8 cellular contexts compared by ENCODE assay signal in genomic region chr19:1876494-1877279, GRCh38. TPM values are rescaled to one million over a fixed set of nuclear protein-coding genes. Genes with fewer than 3 reads are reported as not detected.
DNase-seq lines count a peak whose midpoint lies in the region; ATAC-seq and TF ChIP-seq lines count a peak whose summit lies in the region.
"Not testable (repeated sequence)": the region's sequence is repeated elsewhere in the genome, so short reads cannot be mapped to it uniquely, and the experiment has no call there.

No MANE protein-coding gene starts in this region.

- not testable (repeated sequence) for H3K36me3 Mint-ChIP-seq in T-cell, memory B cell

- not testable (repeated sequence) for H3K9me3 ChIP-seq in gastrocnemius medialis

- H3K4me1 Mint-ChIP-seq in T-cell (peaks cover 30 to 49% (median 36%) of the 10 kb centered on the region in 3 donors), memory B cell (peaks cover 13% of the 10 kb centered on the region)

- H3K4me1 ChIP-seq in gastrocnemius medialis: peaks cover 38 to 41% of the 10 kb centered on the region in 2 donors

- H3K4me3 ChIP-seq in AG04449 (ENCODE audit: low read depth, low read length): peak overlapping the region; percentile 98
- H3K4me3 ChIP-seq in astrocyte of the spinal cord (ENCODE audit: low read depth, low read length): peak overlapping the region; percentile 86
- H3K4me3 ChIP-seq in fibroblast of the aortic adventitia (ENCODE audit: low read depth, low read length): peak overlapping the region; percentile 99
- peak overlapping the region; percentile 83 to 99 (median 92) for H3K4me3 ChIP-seq in gastrocnemius medialis

- H3K27ac Mint-ChIP-seq in T-cell (peak overlapping the region; percentile 89 to 93), memory B cell (peak overlapping the region; percentile 95)

- not testable (repeated sequence) for TF ChIP-seq CTCF in AG04449 (IDR thresholded peaks at IDR 0.05; ENCODE audit: insufficient read depth, low read length, missing control alignments); astrocyte of the spinal cord (IDR thresholded peaks at IDR 0.05; ENCODE audit: low read depth, low read length); fibroblast of the aortic adventitia (IDR thresholded peaks at IDR 0.05; ENCODE audit: insufficient read depth, low read length); gastrocnemius medialis (IDR thresholded peaks at IDR 0.05 in 4 of 5, conservative IDR thresholded peaks at IDR 0.05 in 1 of 5)

- not testable (repeated sequence) for TF ChIP-seq POLR2A in gastrocnemius medialis (IDR thresholded peaks at IDR 0.05)

- POLR2A ChIA-PET in AG04449 (lab: Yijun Ruan, JAX) (interaction anchor here (0.6 to 1.3 kb wide), 5 partner anchors 8 to 203 kb away, joined by 3 to 6 read pairs (median 3); partner anchors contain the start of gene ABHD17A), T-cell (lab: Charles Lee) (interaction anchor here (0.6 to 1.3 kb wide), 2 partner anchors 166 to 1247 kb away, joined by 3 read pairs; no protein-coding TSS in a partner anchor)

- ATAC-seq in GM19395 (IDR thresholded peaks at IDR 0.05; ENCODE audit: unreplicated experiment) (peak; percentile 11), HG03457 (IDR thresholded peaks at IDR 0.05; ENCODE audit: unreplicated experiment) (peak; percentile 2), T-cell (replicated peaks in 1 of 4) (peak; percentile 5 to 21 (median 12)), memory B cell (ENCODE audit: low read depth) (peak; percentile 2)
- not testable (repeated sequence) for ATAC-seq in gastrocnemius medialis

- H3K27me3 Mint-ChIP-seq in T-cell, memory B cell: not testable (repeated sequence)

- H3K27ac ChIP-seq in gastrocnemius medialis: peak overlapping the region; percentile 88 to 99 (median 95)

- H3K9me3 Mint-ChIP-seq in T-cell, memory B cell: not testable (repeated sequence)

- H3K36me3 ChIP-seq in gastrocnemius medialis: not testable (repeated sequence)

- CTCF ChIA-PET in AG04449 (lab: Yijun Ruan, JAX): interaction anchor here (0.8 to 1.7 kb wide), 5 partner anchors 11 to 50 kb away, joined by 3 to 10 read pairs (median 3); no protein-coding TSS in a partner anchor
- CTCF ChIA-PET in T-cell (lab: Charles Lee): not testable (repeated sequence)

- in situ Hi-C loops in astrocyte of the spinal cord (cut with HindIII; ENCODE audit: low sequenced_read_pairs); gastrocnemius medialis (cut with MboI; ENCODE audit: low sequenced_read_pairs in 4 of 4): not testable (repeated sequence)

- not testable (repeated sequence) for DNase-seq in AG04449 (ENCODE audit: low read depth, low spot score); T-cell; astrocyte of the spinal cord (ENCODE audit: low read depth, low spot score); fibroblast of the aortic adventitia (ENCODE audit: low read depth); memory B cell (ENCODE audit: low spot score in 2 of 2); gastrocnemius medialis

- intact Hi-C loops in gastrocnemius medialis (cut with DNase I; ENCODE audit: low total_unique reads): not testable (repeated sequence)

- peak overlapping the region; percentile 95 to 99 (median 98) for H3K4me3 Mint-ChIP-seq in T-cell
- peak overlapping the region; percentile 99 for H3K4me3 Mint-ChIP-seq in memory B cell

- not testable (repeated sequence) for H3K27me3 ChIP-seq in gastrocnemius medialis

RNA-seq across cellular contexts. Expression of gene ABHD17A, which starts 8.6 kb away (rescaled TPM):
- total RNA-seq in T-cell (100 to 1,000 TPM; 136 to 185 (median 151) TPM), fibroblast of the aortic adventitia (ENCODE audit: low replicate concordance) (48.0 and 51.2 TPM in 2 replicates), gastrocnemius medialis (10 to 100 TPM; 49.4 to 87.7 (median 70.8) TPM)

RNA-seq across cellular contexts. Expression of gene KLF16, which starts 13.3 kb away (rescaled TPM):
- total RNA-seq in T-cell (10 to 100 TPM; 29.8 to 61.4 (median 32.7) TPM), fibroblast of the aortic adventitia (ENCODE audit: low replicate concordance) (6.5 and 7.3 TPM in 2 replicates), gastrocnemius medialis (1 to 10 TPM in 3 of 4 donors, under 1 TPM in 1; 0.58 to 4.0 (median 1.4) TPM)

RNA-seq across cellular contexts. Expression of gene REXO1, which starts 28.4 kb away (rescaled TPM):
- 10 to 100 TPM; 68.4 to 97.5 (median 78.7) TPM for total RNA-seq in T-cell
- 9.0 and 13.0 TPM in 2 replicates for total RNA-seq in fibroblast of the aortic adventitia (ENCODE audit: low replicate concordance)
- 10 to 100 TPM; 10.8 to 28.5 (median 20.5) TPM for total RNA-seq in gastrocnemius medialis

RNA-seq across cellular contexts. Expression of gene ADAT3, which starts 28.5 kb away (rescaled TPM):
- total RNA-seq in T-cell (10 to 100 TPM in 1 of 5 donors, 1 to 10 TPM in 4; 6.0 to 16.1 (median 7.7) TPM), fibroblast of the aortic adventitia (ENCODE audit: low replicate concordance) (2.6 and 4.2 TPM in 2 replicates), gastrocnemius medialis (1 to 10 TPM; 2.1 to 3.6 (median 3.1) TPM)

RNA-seq across cellular contexts. Expression of gene SCAMP4, which starts 28.5 kb away (rescaled TPM):
- total RNA-seq in T-cell: 10 to 100 TPM; 24.8 to 49.2 (median 27.5) TPM
- total RNA-seq in fibroblast of the aortic adventitia (ENCODE audit: low replicate concordance): 51.6 and 59.3 TPM in 2 replicates
- 10 to 100 TPM; 18.8 to 38.4 (median 26.7) TPM for total RNA-seq in gastrocnemius medialis
